In genomic region chr3:48058089-48058488, GRCh38 we compare ENCODE assay signal across 19 cellular contexts. TPM values are rescaled to one million over a fixed set of nuclear protein-coding genes. Genes with fewer than 3 reads are reported as not detected.
DNase-seq lines count a peak whose midpoint lies in the region; ATAC-seq and TF ChIP-seq lines count a peak whose summit lies in the region.
"Had no signal": no experiment of that assay in that cellular context is flagged by ENCODE, and none has a peak within 500 bp of the region (broad histone marks: within the 10 kb centered on the region; RNA-seq: fewer than 3 reads in every experiment).

No MANE protein-coding gene starts in this region.

- peak; percentile 56; the same call in 1 of the 3 replicates for ATAC-seq in SK-N-SH treated with all-trans-retinoic acid at 6 μM for 48 hours
- ATAC-seq: HepG2, lower lobe of right lung, upper lobe of right lung had no signal

- H3K9me3 ChIP-seq in fibroblast of lung (ENCODE audit: control insufficient read depth, insufficient read depth, low read depth, low read length) (no peaks in the 10 kb centered on the region), skeletal muscle satellite cell (replicated peaks; ENCODE audit: low read length) (no peaks in the 10 kb centered on the region)
- H3K9me3 ChIP-seq: esophagus squamous epithelium, lower lobe of right lung, pancreas, upper lobe of right lung had no signal

- DNase-seq in NCI-H82 (lab: John Stamatoyannopoulos, UW) (peak; percentile 32), NCI-H82 treated with DMSO at 0.1 percent for 48 hours (lab: John Stamatoyannopoulos, UW; ENCODE audit: unreplicated experiment) (no peak), fibroblast of lung (ENCODE audit: low read depth in 2 of 2) (peak; percentile 22 to 39), NCI-H2196 (lab: John Stamatoyannopoulos, UW; ENCODE audit: unreplicated experiment) (no peak), superior temporal gyrus (ENCODE audit: extremely low spot score) (no peak), pons (ENCODE audit: low spot score) (no peak)
- DNase-seq: activated CD4-positive, CD25-positive, alpha-beta regulatory T cell treated with anti-CD3 and anti-CD28 coated beads, Interleukin-2, amount 50 U/mL, for 72 hours; esophagus squamous epithelium; lower lobe of right lung; NCI-H1436 treated with DMSO at 0.1 percent for 48 hours; NCI-H2171; NCI-H69; pancreas; upper lobe of right lung had no signal

- no peaks in the 10 kb centered on the region for H3K36me3 ChIP-seq in fibroblast of lung (ENCODE audit: control insufficient read depth, insufficient read depth, low read length)
- peaks cover 2% of the 10 kb centered on the region for H3K36me3 ChIP-seq in skeletal muscle satellite cell (ENCODE audit: insufficient read depth, low read length)
- H3K36me3 ChIP-seq: cardiac muscle cell, lower lobe of right lung, pancreas, upper lobe of right lung had no signal

- H3K4me3 ChIP-seq in fibroblast of lung (replicated peaks in 1 of 4; ENCODE audit: control extremely low read depth in 1 of 4, insufficient read depth in 1 of 4, low read depth in 3 of 4, low read length in 4 of 4) = no peak overlapping the region
- no peak overlapping the region for H3K4me3 ChIP-seq in skeletal muscle satellite cell (ENCODE audit: low read length)
- H3K4me3 ChIP-seq: cardiac muscle cell, pancreas, upper lobe of right lung had no signal

- H3K9ac ChIP-seq in fibroblast of lung (ENCODE audit: insufficient read depth, low read length) (no peak overlapping the region), skeletal muscle satellite cell (ENCODE audit: low read depth, low read length) (no peak overlapping the region)

- peaks cover 62% of the 10 kb centered on the region for H3K79me2 ChIP-seq in fibroblast of lung (ENCODE audit: control insufficient read depth, insufficient read depth, low read length)

- no peaks in the 10 kb centered on the region for H3K27me3 ChIP-seq in fibroblast of lung (ENCODE audit: control insufficient read depth, insufficient read depth, low read length)
- H3K27me3 ChIP-seq in skeletal muscle satellite cell (ENCODE audit: control insufficient read depth, insufficient read depth, low read length) = no peaks in the 10 kb centered on the region
- H3K27me3 ChIP-seq: cardiac muscle cell, esophagus squamous epithelium, pancreas, upper lobe of right lung had no signal

- H3K4me2 ChIP-seq in fibroblast of lung (ENCODE audit: extremely low read depth, insufficient read depth, low read length) (no peak overlapping the region), skeletal muscle satellite cell (ENCODE audit: low read length) (peak overlapping the region; percentile 51)

- H3K4me1 ChIP-seq in fibroblast of lung (ENCODE audit: control insufficient read depth, extremely low read depth, insufficient read depth, low read length) (no peaks in the 10 kb centered on the region), skeletal muscle satellite cell (ENCODE audit: control insufficient read depth, insufficient read depth, low read length) (peaks cover 12% of the 10 kb centered on the region)

- no peak overlapping the region for H3K27ac ChIP-seq in fibroblast of lung (ENCODE audit: insufficient read depth, low read length)
- H3K27ac ChIP-seq: 22Rv1, cardiac muscle cell, lower lobe of right lung, pancreas, upper lobe of right lung had no signal

- no peak for TF ChIP-seq CTCF in fibroblast of lung (conservative IDR thresholded peaks at IDR 0.05 in 1 of 2, IDR thresholded peaks at IDR 0.05 in 1 of 2; ENCODE audit: low read depth in 1 of 2, low read length in 2 of 2)

- no peaks in the 10 kb centered on the region for H4K20me1 ChIP-seq in fibroblast of lung (ENCODE audit: control insufficient read depth, extremely low read depth, insufficient read depth, low read length)

- no peak overlapping the region for H2AFZ ChIP-seq in fibroblast of lung (ENCODE audit: low read length)

TF ChIP-seq in SK-N-SH treated with all-trans-retinoic acid at 6 μM for 48 hours, 23 proteins besides CTCF, POLR2A, EP300 and RAD21:
- TF ChIP-seq RARB (CRISPR knock-in tag; IDR thresholded peaks at IDR 0.05) (no peak), ZNF8 (CRISPR knock-in tag; IDR thresholded peaks at IDR 0.05) (no peak), ARNTL (CRISPR knock-in tag; IDR thresholded peaks at IDR 0.05; ENCODE audit: borderline replicate concordance, low read depth) (no peak), CSRNP3 (CRISPR knock-in tag; IDR thresholded peaks at IDR 0.05) (no peak), SNAI2 (CRISPR knock-in tag; IDR thresholded peaks at IDR 0.05) (no peak), ISL1 (CRISPR knock-in tag; IDR thresholded peaks at IDR 0.05) (no peak), GLIS3 (CRISPR knock-in tag; IDR thresholded peaks at IDR 0.05) (no peak), BACH2 (CRISPR knock-in tag; IDR thresholded peaks at IDR 0.05; ENCODE audit: borderline replicate concordance) (no peak), TCF4 (CRISPR knock-in tag; IDR thresholded peaks at IDR 0.05; ENCODE audit: borderline replicate concordance) (no peak), POU6F1 (CRISPR knock-in tag; IDR thresholded peaks at IDR 0.05; ENCODE audit: borderline replicate concordance, low read depth) (no peak), ZFP3 (CRISPR knock-in tag; IDR thresholded peaks at IDR 0.05) (no peak), ZNF70 (CRISPR knock-in tag; IDR thresholded peaks at IDR 0.05) (no peak), PPARA (CRISPR knock-in tag; IDR thresholded peaks at IDR 0.05; ENCODE audit: borderline replicate concordance) (no peak), ESRRG (CRISPR knock-in tag; IDR thresholded peaks at IDR 0.05) (no peak), TOX (CRISPR knock-in tag; IDR thresholded peaks at IDR 0.05; ENCODE audit: borderline replicate concordance) (no peak), CREB5 (CRISPR knock-in tag; IDR thresholded peaks at IDR 0.05; ENCODE audit: low read depth) (no peak), OSR1 (CRISPR knock-in tag; IDR thresholded peaks at IDR 0.05) (no peak), PATZ1 (CRISPR knock-in tag; IDR thresholded peaks at IDR 0.05; ENCODE audit: borderline replicate concordance) (no peak)

RNA-seq across cellular contexts. Expression of gene MAP4, which starts 41.9 kb away (rescaled TPM):
- total RNA-seq in fibroblast of lung = 81.7 and 152 TPM in 2 replicates
- 243 and 256 TPM in 2 replicates for polyA plus RNA-seq in fibroblast of lung
- polyA plus RNA-seq in fibroblast of lung (2012) = 314 and 333 TPM in 2 replicates
- polyA minus RNA-seq in fibroblast of lung (ENCODE audit: low replicate concordance) = 304 and 360 TPM in 2 replicates
- 102 and 117 TPM in 2 replicates for total RNA-seq in skeletal muscle satellite cell (2012; rRNA removed)

Comparison
In these comparisons a context has a peak if more than half of its experiments do, and no peak if none do; other contexts are left out.
1. DNase-seq: peak in NCI-H82 (single experiment) and fibroblast of lung (2 of 2); none in NCI-H82 treated with DMSO at 0.1 percent for 48 hours (single experiment), NCI-H2196 (single experiment), superior temporal gyrus (single experiment) and pons (single experiment).